ENCODE assay signal across 8 cellular contexts in genomic region chr3:67018105-67018788, GRCh38. TPM values are rescaled to one million over a fixed set of nuclear protein-coding genes. Genes with fewer than 3 reads are reported as not detected.
A peak's percentile ranks its signal among the peaks of the same experiment; 100 is the strongest.
DNase-seq lines count a peak whose midpoint lies in the region; ATAC-seq lines count a peak whose summit lies in the region.

No MANE protein-coding gene starts in this region.

- DNase-seq in T-helper 17 cell: no peak
- DNase-seq in hippocampal formation (lab: John Stamatoyannopoulos, UW): no peak
- no peak for DNase-seq in DMS153 treated with DMSO at 0.1 percent for 48 hours (lab: John Stamatoyannopoulos, UW; ENCODE audit: unreplicated experiment)

- H3K36me3 Mint-ChIP-seq in T-helper 17 cell (ENCODE audit: low read depth): peaks cover 3% of the 10 kb centered on the region

- no peaks in the 10 kb centered on the region for H3K27me3 Mint-ChIP-seq in T-helper 17 cell

- peak overlapping the region; percentile 19 for H3K4me3 Mint-ChIP-seq in T-helper 17 cell

- peaks cover 0 to 3% of the 10 kb centered on the region in 2 donors for H3K4me1 ChIP-seq in mucosa of rectum (ENCODE audit: control insufficient read depth in 2 of 2, insufficient read depth in 2 of 2, low read length in 2 of 2)

- peak overlapping the region; percentile 38 to 51 for H3K4me3 ChIP-seq in mucosa of rectum (ENCODE audit: low read length in 2 of 2)

- ATAC-seq in GM18508 (IDR thresholded peaks at IDR 0.05; ENCODE audit: insufficient read depth, unreplicated experiment) (peak; percentile 7), HG02588 (IDR thresholded peaks at IDR 0.05; ENCODE audit: unreplicated experiment) (peak; percentile 41), T-helper 17 cell (no peak), GM18873 (IDR thresholded peaks at IDR 0.05; ENCODE audit: low FRiP score, unreplicated experiment) (no peak), HG02970 (IDR thresholded peaks at IDR 0.05; ENCODE audit: low FRiP score, unreplicated experiment) (no peak)

- H3K36me3 ChIP-seq in mucosa of rectum (ENCODE audit: control insufficient read depth in 2 of 2, insufficient read depth in 2 of 2, low read length in 2 of 2): no peaks in the 10 kb centered on the region

- peak overlapping the region; percentile 74 for H3K27ac Mint-ChIP-seq in T-helper 17 cell

- no peak overlapping the region for H3K27ac ChIP-seq in mucosa of rectum (ENCODE audit: low read depth in 2 of 2, low read length in 2 of 2)

- peaks cover 19% of the 10 kb centered on the region for H3K4me1 Mint-ChIP-seq in T-helper 17 cell

- H3K9me3 ChIP-seq in T-helper 17 cell (ENCODE audit: control insufficient read depth, low read length, poor library complexity, severe bottlenecking): no peaks in the 10 kb centered on the region
- no peaks in the 10 kb centered on the region for H3K9me3 ChIP-seq in mucosa of rectum (ENCODE audit: control insufficient read depth in 2 of 2, low read length in 2 of 2)

- no peak overlapping the region for H3K9ac ChIP-seq in mucosa of rectum (ENCODE audit: low read depth in 1 of 2, low read length in 2 of 2)

- no peaks in the 10 kb centered on the region for H3K27me3 ChIP-seq in mucosa of rectum (ENCODE audit: control insufficient read depth in 2 of 2, insufficient read depth in 2 of 2, low read length in 2 of 2)

RNA-seq across cellular contexts. Expression of gene KBTBD8, which starts 20.1 kb away (rescaled TPM):
- total RNA-seq in T-helper 17 cell: 10 to 100 TPM; 12.0 to 13.1 TPM

Comparison
In these comparisons a context has a peak if more than half of its experiments do, and no peak if none do; other contexts are left out.
1. ATAC-seq: peak in GM18508 (single experiment) and HG02588 (single experiment); none in T-helper 17 cell (single experiment), GM18873 (single experiment) and HG02970 (single experiment).